ENCODE assay signal across 6 cellular contexts in genomic region chr1:212711974-212712373, GRCh38. TPM values are rescaled to one million over a fixed set of nuclear protein-coding genes. Genes with fewer than 3 reads are reported as not detected.
DNase-seq lines count a peak whose midpoint lies in the region; ATAC-seq, FAIRE-seq and TF ChIP-seq lines count a peak whose summit lies in the region.
"Not testable (repeated sequence)": the region's sequence is repeated elsewhere in the genome, so short reads cannot be mapped to it uniquely, and the experiment has no call there.

No MANE protein-coding gene starts in this region.

- H3K79me1 ChIP-seq in IMR-90 (ENCODE audit: low read depth in 1 of 2, low read length in 2 of 2): not testable (repeated sequence)

- WGBS in IMR-90 (ENCODE audit: extremely low coverage in 2 of 2, insufficient read length in 1 of 2), 2 experiments: no CpG with 5 or more reads among the region's 8 CpGs

- H4K5ac ChIP-seq in IMR-90 (ENCODE audit: low read depth, low read length): not testable (repeated sequence)

- peaks cover 40% of the 10 kb centered on the region for H3K4me1 Mint-ChIP-seq in activated CD4-positive, alpha-beta memory T cell treated with anti-CD3 and anti-CD28 coated beads for 36 hours (ENCODE audit: low read depth)
- H3K4me1 Mint-ChIP-seq in activated T-cell treated with anti-CD3 and anti-CD28 coated beads, Interleukin-2, amount 50 U/mL, for 24 hours (ENCODE audit: low read depth): peaks cover 33% of the 10 kb centered on the region
- H3K4me1 Mint-ChIP-seq in astrocyte (ENCODE audit: low read depth, unreplicated experiment): not testable (repeated sequence)

- not testable (repeated sequence) for H3K23ac ChIP-seq in IMR-90 (ENCODE audit: low read depth, low read length)

- peak overlapping the region; percentile 95 for H3K27ac Mint-ChIP-seq in activated CD4-positive, alpha-beta memory T cell treated with anti-CD3 and anti-CD28 coated beads for 36 hours
- H3K27ac Mint-ChIP-seq in activated T-cell treated with anti-CD3 and anti-CD28 coated beads, Interleukin-2, amount 50 U/mL, for 24 hours: peak overlapping the region; percentile 96
- H3K27ac Mint-ChIP-seq in astrocyte (ENCODE audit: unreplicated experiment): not testable (repeated sequence)

- not testable (repeated sequence) for H4K20me1 ChIP-seq in IMR-90 (ENCODE audit: insufficient read depth, low read length); astrocyte (ENCODE audit: insufficient read depth, low read length); fibroblast of lung (ENCODE audit: control insufficient read depth, extremely low read depth, insufficient read depth, low read length)

- not testable (repeated sequence) for FAIRE-seq in astrocyte (lab: Jason Lieb, UNC)

- POLR2A ChIA-PET in IMR-90 (lab: Charles Lee; ENCODE audit: unreplicated experiment): not testable (repeated sequence)
- POLR2A ChIA-PET in activated CD4-positive, alpha-beta memory T cell treated with anti-CD3 and anti-CD28 coated beads for 36 hours (lab: Charles Lee): interaction anchor here (1.1 to 2.8 kb wide), 7 partner anchors 8 to 103 kb away, joined by 3 to 23 read pairs (median 4); partner anchors contain the start of gene ATF3

- dilution Hi-C loops in IMR-90 (cut with HindIII; ENCODE audit: low sequenced_read_pairs, unreplicated experiment): not testable (repeated sequence)

- not testable (repeated sequence) for H2AFZ ChIP-seq in IMR-90 (replicated peaks; ENCODE audit: low read length, poor library complexity); astrocyte (ENCODE audit: low read depth, low read length); fibroblast of lung (ENCODE audit: low read length)

- not testable (repeated sequence) for H3K9me3 Mint-ChIP-seq in activated CD4-positive, alpha-beta memory T cell treated with anti-CD3 and anti-CD28 coated beads for 36 hours; activated T-cell treated with anti-CD3 and anti-CD28 coated beads, Interleukin-2, amount 50 U/mL, for 24 hours; astrocyte (ENCODE audit: unreplicated experiment)

- DNase-seq in IMR-90; activated CD4-positive, alpha-beta memory T cell treated with anti-CD3 and anti-CD28 coated beads for 36 hours; activated T-cell treated with anti-CD3 and anti-CD28 coated beads, Interleukin-2, amount 50 U/mL, for 24 hours; astrocyte (ENCODE audit: low read depth); fibroblast of lung (ENCODE audit: low read depth in 2 of 2): not testable (repeated sequence)
- DNase-seq in stimulated activated CD8-positive, alpha-beta memory T cell treated with anti-CD3 and anti-CD28 coated beads, Interleukin-4, amount 100 ng/mL, for 48 hours: peak; percentile 30

- not testable (repeated sequence) for H2AK5ac ChIP-seq in IMR-90 (ENCODE audit: low read depth, low read length)

- not testable (repeated sequence) for H3K36me3 Mint-ChIP-seq in activated CD4-positive, alpha-beta memory T cell treated with anti-CD3 and anti-CD28 coated beads for 36 hours; activated T-cell treated with anti-CD3 and anti-CD28 coated beads, Interleukin-2, amount 50 U/mL, for 24 hours (ENCODE audit: low read depth); astrocyte (ENCODE audit: low read depth, unreplicated experiment)

- not testable (repeated sequence) for H3K9ac ChIP-seq in IMR-90 (ENCODE audit: low read depth, low read length); fibroblast of lung (ENCODE audit: insufficient read depth, low read length)
- peak overlapping the region; percentile 41 for H3K9ac ChIP-seq in astrocyte (ENCODE audit: low read length)

- H3K4ac ChIP-seq in IMR-90 (ENCODE audit: low read depth, low read length): not testable (repeated sequence)

- not testable (repeated sequence) for H3K27me3 ChIP-seq in IMR-90 (ENCODE audit: control insufficient read depth, insufficient read depth, low read length); astrocyte (ENCODE audit: insufficient read depth, low read length); fibroblast of lung (ENCODE audit: control insufficient read depth, insufficient read depth, low read length)

- not testable (repeated sequence) for H3K79me2 ChIP-seq in astrocyte (ENCODE audit: insufficient read depth, low read length); fibroblast of lung (ENCODE audit: control insufficient read depth, insufficient read depth, low read length)

- in situ Hi-C loops in IMR-90 (cut with MboI; ENCODE audit: low sequenced_read_pairs): not testable (repeated sequence)

- not testable (repeated sequence) for H2BK15ac ChIP-seq in IMR-90 (ENCODE audit: low read depth, low read length)

- not testable (repeated sequence) for TF ChIP-seq POLR2A in IMR-90 (IDR thresholded peaks at IDR 0.05; ENCODE audit: low read depth, low read length)

- H3K27ac ChIP-seq in IMR-90 (ENCODE audit: insufficient read depth, low read length) (peak overlapping the region; percentile 21), astrocyte (ENCODE audit: low read depth, low read length) (peak overlapping the region; percentile 52), fibroblast of lung (ENCODE audit: insufficient read depth, low read length) (peak overlapping the region; percentile 54)

- not testable (repeated sequence) for ATAC-seq in IMR-90 (ENCODE audit: low read depth)

- peak overlapping the region; percentile 16; the same call in 1 of the 2 replicates for H2BK20ac ChIP-seq in IMR-90 (ENCODE audit: low read depth, low read length)

- H3K18ac ChIP-seq in IMR-90 (ENCODE audit: low read depth, low read length): not testable (repeated sequence)

- H3K4me3 ChIP-seq in IMR-90 (ENCODE audit: insufficient read depth, low read depth, low read length); astrocyte (ENCODE audit: insufficient read depth, low read depth, low read length); fibroblast of lung (replicated peaks in 1 of 4; ENCODE audit: control extremely low read depth in 1 of 4, insufficient read depth in 1 of 4, low read depth in 3 of 4, low read length in 4 of 4): not testable (repeated sequence)

- H2AK9ac ChIP-seq in IMR-90 (replicated peaks; ENCODE audit: low read depth, low read length, poor library complexity): not testable (repeated sequence)

- H3K4me2 ChIP-seq in IMR-90 (ENCODE audit: low read depth, low read length); fibroblast of lung (ENCODE audit: extremely low read depth, insufficient read depth, low read length): not testable (repeated sequence)
- H3K4me2 ChIP-seq in astrocyte (ENCODE audit: low read length): peak overlapping the region; percentile 48

- not testable (repeated sequence) for H3K14ac ChIP-seq in IMR-90 (replicated peaks; ENCODE audit: low read depth, low read length)

- TF ChIP-seq CTCF in IMR-90 (conservative IDR thresholded peaks at IDR 0.05; ENCODE audit: low read depth, low read length); astrocyte (IDR thresholded peaks at IDR 0.05; ENCODE audit: insufficient read depth, low read depth, low read length); fibroblast of lung (conservative IDR thresholded peaks at IDR 0.05 in 1 of 2, IDR thresholded peaks at IDR 0.05 in 1 of 2; ENCODE audit: low read depth in 1 of 2, low read length in 2 of 2): not testable (repeated sequence)

- CTCF ChIA-PET in IMR-90 (lab: Yijun Ruan, JAX): not testable (repeated sequence)
- CTCF ChIA-PET in activated CD4-positive, alpha-beta memory T cell treated with anti-CD3 and anti-CD28 coated beads for 36 hours (lab: Charles Lee): interaction anchor here (1.1 to 2.0 kb wide), 2 partner anchors 22 to 47 kb away, joined by 3 to 8 read pairs; no protein-coding TSS in a partner anchor

- H2BK5ac ChIP-seq in IMR-90 (ENCODE audit: low read depth, low read length, poor library complexity, severe bottlenecking): not testable (repeated sequence)

- not testable (repeated sequence) for TF ChIP-seq RAD21 in IMR-90 (IDR thresholded peaks at IDR 0.05; ENCODE audit: low read length)

- not testable (repeated sequence) for BruUV-seq in IMR-90 (replicated peaks; lab: Mats Ljungman, UMichigan)

- H4K91ac ChIP-seq in IMR-90 (ENCODE audit: insufficient read depth, low read depth, low read length): not testable (repeated sequence)

- H2BK120ac ChIP-seq in IMR-90 (ENCODE audit: low read depth, low read length): not testable (repeated sequence)

- not testable (repeated sequence) for H3K9me3 ChIP-seq in IMR-90 (ENCODE audit: control insufficient read depth, insufficient read depth, low read length); astrocyte (ENCODE audit: insufficient read depth, low read depth, low read length); fibroblast of lung (ENCODE audit: control insufficient read depth, insufficient read depth, low read depth, low read length)

- H3K27me3 Mint-ChIP-seq in activated CD4-positive, alpha-beta memory T cell treated with anti-CD3 and anti-CD28 coated beads for 36 hours; activated T-cell treated with anti-CD3 and anti-CD28 coated beads, Interleukin-2, amount 50 U/mL, for 24 hours: not testable (repeated sequence)
- H3K27me3 Mint-ChIP-seq in astrocyte (ENCODE audit: low read depth, unreplicated experiment): peaks cover 11% of the 10 kb centered on the region

- intact Hi-C loops in IMR-90 (cut with micrococcal nuclease): not testable (repeated sequence)
- intact Hi-C loops in activated CD4-positive, alpha-beta memory T cell treated with anti-CD3 and anti-CD28 coated beads for 36 hours (cut with micrococcal nuclease): loop anchor here (1.0 to 2.0 kb wide), 7 partner anchors 8 to 41 kb away; partner anchors contain the start of gene BATF3

- H3K4me1 ChIP-seq in IMR-90 (ENCODE audit: control insufficient read depth, insufficient read depth, low read length); astrocyte (ENCODE audit: insufficient read depth, low read length); fibroblast of lung (ENCODE audit: control insufficient read depth, extremely low read depth, insufficient read depth, low read length): not testable (repeated sequence)

- H3K9me1 ChIP-seq in IMR-90 (ENCODE audit: insufficient read depth, low read length): not testable (repeated sequence)

- not testable (repeated sequence) for H3K4me3 Mint-ChIP-seq in activated CD4-positive, alpha-beta memory T cell treated with anti-CD3 and anti-CD28 coated beads for 36 hours; activated T-cell treated with anti-CD3 and anti-CD28 coated beads, Interleukin-2, amount 50 U/mL, for 24 hours; astrocyte (ENCODE audit: unreplicated experiment)

- H3K36me3 ChIP-seq in IMR-90 (ENCODE audit: control insufficient read depth, insufficient read depth, low read length); astrocyte (ENCODE audit: insufficient read depth, low read length); fibroblast of lung (ENCODE audit: control insufficient read depth, insufficient read depth, low read length): not testable (repeated sequence)

- H4K8ac ChIP-seq in IMR-90 (ENCODE audit: low read depth in 2 of 2, low read length in 2 of 2): not testable (repeated sequence)

- not testable (repeated sequence) for H3K56ac ChIP-seq in IMR-90 (ENCODE audit: extremely low read depth, insufficient read depth, low read length)

RNA-seq across cellular contexts. Expression of gene BATF3, which starts 12.3 kb away (rescaled TPM):
- total RNA-seq in IMR-90 (2012; rRNA removed) (1.6 and 2.2 TPM in 2 replicates), astrocyte (1.9 and 2.5 TPM in 2 replicates), fibroblast of lung (3.3 and 6.8 TPM in 2 replicates)
- polyA plus RNA-seq in IMR-90 (2012; rRNA removed) (3.0 and 3.9 TPM in 2 replicates), fibroblast of lung (3.6 and 9.1 TPM in 2 replicates)
- 3.4 and 3.8 TPM in 2 replicates for polyA plus RNA-seq in IMR-90 (2012; cell fraction: cytosol; rRNA removed)
- 5.1 and 5.2 TPM in 2 replicates for polyA plus RNA-seq in IMR-90 (2012; cell fraction: nucleus; rRNA removed; ENCODE audit: low replicate concordance)
- 100 to 1,000 TPM; 314 to 320 TPM for total RNA-seq in activated CD4-positive, alpha-beta memory T cell treated with anti-CD3 and anti-CD28 coated beads for 36 hours
- 8.4 and 19.3 TPM in 2 replicates for polyA plus RNA-seq in fibroblast of lung (2012)
- 1.0 and 4.8 TPM in 2 replicates for polyA minus RNA-seq in fibroblast of lung (ENCODE audit: low replicate concordance)

Comparison
In these comparisons a context has a peak if more than half of its experiments do, and no peak if none do; other contexts are left out.
1. RNA of gene BATF3, which starts 12.3 kb away (total RNA-seq): 314 to 320 TPM in activated CD4-positive, alpha-beta memory T cell treated with anti-CD3 and anti-CD28 coated beads for 36 hours; 3.3 to 6.8 TPM in fibroblast of lung, 1.9 to 2.5 TPM in astrocyte and 1.6 to 2.2 TPM in IMR-90; every median in the first group is over 10 times any median in the second.
2. Peak in every context shown above with its lines, with median percentiles within 50 percentile points of each other: H3K27ac ChIP-seq.